9 cellular contexts compared by ENCODE assay signal in genomic region chr2:219508933-219509779, GRCh38. TPM values are rescaled to one million over a fixed set of nuclear protein-coding genes. Genes with fewer than 3 reads are reported as not detected.
DNase-seq lines count a peak whose midpoint lies in the region; ATAC-seq and TF ChIP-seq lines count a peak whose summit lies in the region.
"Had no signal": no experiment of that assay in that cellular context is flagged by ENCODE, and none has a peak within 500 bp of the region (broad histone marks: within the 10 kb centered on the region; RNA-seq: fewer than 3 reads in every experiment).

No MANE protein-coding gene starts in this region.

- H3K9me2 ChIP-seq in hepatocyte (replicated peaks; ENCODE audit: insufficient read depth) = no peaks in the 10 kb centered on the region

- peaks cover 41% of the 10 kb centered on the region for H3K27me3 Mint-ChIP-seq in activated CD4-positive, alpha-beta memory T cell treated with anti-CD3 and anti-CD28 coated beads, Interleukin-2, amount 10 ng/mL, durations not matched to agents 7 days and 5 days

- H3K36me3 ChIP-seq in hepatocyte (replicated peaks; ENCODE audit: insufficient read depth, low read depth) = no peaks in the 10 kb centered on the region

- H3K4me3 Mint-ChIP-seq in activated CD4-positive, alpha-beta memory T cell treated with anti-CD3 and anti-CD28 coated beads, Interleukin-2, amount 10 ng/mL, durations not matched to agents 7 days and 5 days = no peak overlapping the region

- peaks cover 11% of the 10 kb centered on the region for H3K4me1 Mint-ChIP-seq in activated CD4-positive, alpha-beta memory T cell treated with anti-CD3 and anti-CD28 coated beads, Interleukin-2, amount 10 ng/mL, durations not matched to agents 7 days and 5 days

- H4K20me1 ChIP-seq in hepatocyte (ENCODE audit: insufficient read depth, poor library complexity, severe bottlenecking) = no peaks in the 10 kb centered on the region

- H3K36me3 Mint-ChIP-seq in activated CD4-positive, alpha-beta memory T cell treated with anti-CD3 and anti-CD28 coated beads, Interleukin-2, amount 10 ng/mL, durations not matched to agents 7 days and 5 days (ENCODE audit: low read depth) = peaks cover 18% of the 10 kb centered on the region

- H3K9me3 Mint-ChIP-seq in activated CD4-positive, alpha-beta memory T cell treated with anti-CD3 and anti-CD28 coated beads, Interleukin-2, amount 10 ng/mL, durations not matched to agents 7 days and 5 days = no peaks in the 10 kb centered on the region

- H3K27ac ChIP-seq in hepatocyte = no peak overlapping the region

- no peaks in the 10 kb centered on the region for H3K79me2 ChIP-seq in hepatocyte

- intact Hi-C loops in Right ventricle myocardium inferior (cut with DNase I) (loop anchor here (10.0 kb wide), 1 partner anchor 224 kb away; no protein-coding TSS in a partner anchor), cardiac septum (cut with DNase I) (no loop called here)

- peaks cover 23% of the 10 kb centered on the region for H3K27me3 ChIP-seq in hepatocyte

- H3K4me2 ChIP-seq in hepatocyte = peak overlapping the region; percentile 90

- ATAC-seq in Right ventricle myocardium inferior = peak; percentile 7

- POLR2A ChIA-PET in activated CD4-positive, alpha-beta memory T cell treated with anti-CD3 and anti-CD28 coated beads, Interleukin-2, amount 10 ng/mL, durations not matched to agents 7 days and 5 days (lab: Charles Lee) = interaction anchor here (1.0 to 1.5 kb wide), 4 partner anchors 9 to 19 kb away, joined by 3 to 6 read pairs (median 3); partner anchors contain the start of gene GMPPA

- no peak overlapping the region for H3K4me3 ChIP-seq in hepatocyte

- no peak for DNase-seq in Right ventricle myocardium inferior (ENCODE audit: missing footprints)
- DNase-seq in cardiac septum (ENCODE audit: low spot score) = no peak
- DNase-seq in NCI-H446 (lab: John Stamatoyannopoulos, UW) = peak; percentile 56 to 88
- no peak for DNase-seq in hepatocyte (ENCODE audit: low spot score)
- DNase-seq in activated CD4-positive, alpha-beta memory T cell treated with anti-CD3 and anti-CD28 coated beads, Interleukin-2, amount 10 ng/mL, durations not matched to agents 7 days and 5 days = no peak
- DNase-seq in mucosa of gallbladder (ENCODE audit: low spot score) = no peak
- no peak for DNase-seq in SIG-M5 (lab: John Stamatoyannopoulos, UW)
- no peak for DNase-seq in NOMO-1 (lab: John Stamatoyannopoulos, UW; ENCODE audit: unreplicated experiment in 2 of 2)

- H2AFZ ChIP-seq in hepatocyte = no peak overlapping the region

- H3K4me1 ChIP-seq in hepatocyte (ENCODE audit: insufficient read depth) = peaks cover 33% of the 10 kb centered on the region

- WGBS in hepatocyte (ENCODE audit: low lambda C conversion rate, missing lambda C conversion rate) = 4% methylated on average over 4 of the region's 15 CpGs

- H3K27ac Mint-ChIP-seq in activated CD4-positive, alpha-beta memory T cell treated with anti-CD3 and anti-CD28 coated beads, Interleukin-2, amount 10 ng/mL, durations not matched to agents 7 days and 5 days = no peak overlapping the region

- no peaks in the 10 kb centered on the region for H3K9me3 ChIP-seq in hepatocyte (ENCODE audit: low read depth)

- CTCF ChIA-PET in activated CD4-positive, alpha-beta memory T cell treated with anti-CD3 and anti-CD28 coated beads, Interleukin-2, amount 10 ng/mL, durations not matched to agents 7 days and 5 days (lab: Charles Lee) = interaction anchor here (0.7 to 3.9 kb wide), 8 partner anchors 10 to 121 kb away, joined by 3 to 41 read pairs (median 6); partner anchors contain the start of genes DNPEP and GMPPA

- no peak for TF ChIP-seq CTCF in hepatocyte (IDR thresholded peaks at IDR 0.05; ENCODE audit: poor library complexity)

RNA-seq across cellular contexts. Expression of gene ASIC4, which starts 5.1 kb away (rescaled TPM):
- total RNA-seq in Right ventricle myocardium inferior (not detected), cardiac septum (0.32 TPM), hepatocyte (not detected in 2 replicates), mucosa of gallbladder (not detected)
- 0.07 TPM in 1 of 2 replicates, not detected in the other for polyA plus RNA-seq in hepatocyte
- under 1 TPM in 1 of 2 experiments, not detected in 1; 0.13 TPM for total RNA-seq in activated CD4-positive, alpha-beta memory T cell treated with anti-CD3 and anti-CD28 coated beads, Interleukin-2, amount 10 ng/mL, durations not matched to agents 7 days and 5 days
- total RNA-seq: activated CD8-positive, alpha-beta memory T cell treated with anti-CD3 and anti-CD28 coated beads for 36 hours had no signal

RNA-seq across cellular contexts. Expression of gene GMPPA, which starts 10.5 kb away (rescaled TPM):
- 22.9 TPM for total RNA-seq in Right ventricle myocardium inferior
- 22.6 TPM for total RNA-seq in cardiac septum
- 51.3 and 76.5 TPM in 2 replicates for total RNA-seq in hepatocyte
- polyA plus RNA-seq in hepatocyte = 67.8 and 75.6 TPM in 2 replicates
- 10 to 100 TPM; 41.0 to 42.3 TPM for total RNA-seq in activated CD4-positive, alpha-beta memory T cell treated with anti-CD3 and anti-CD28 coated beads, Interleukin-2, amount 10 ng/mL, durations not matched to agents 7 days and 5 days
- 49.2 TPM for total RNA-seq in mucosa of gallbladder

RNA-seq across cellular contexts. Expression of gene CHPF, which starts 34.5 kb away (rescaled TPM):
- total RNA-seq in Right ventricle myocardium inferior (92.2 TPM), cardiac septum (120 TPM), hepatocyte (180 and 193 TPM in 2 replicates), mucosa of gallbladder (103 TPM)
- polyA plus RNA-seq in hepatocyte = 315 and 361 TPM in 2 replicates
- 10 to 100 TPM; 14.5 to 14.9 TPM for total RNA-seq in activated CD4-positive, alpha-beta memory T cell treated with anti-CD3 and anti-CD28 coated beads, Interleukin-2, amount 10 ng/mL, durations not matched to agents 7 days and 5 days

RNA-seq across cellular contexts. Expression of gene TMEM198, which starts 34.7 kb away (rescaled TPM):
- 2.7 TPM for total RNA-seq in Right ventricle myocardium inferior
- total RNA-seq in cardiac septum = 1.8 TPM
- total RNA-seq in hepatocyte = 7.3 and 8.0 TPM in 2 replicates
- polyA plus RNA-seq in hepatocyte = 10.4 and 12.2 TPM in 2 replicates
- 1 to 10 TPM in 1 of 2 experiments, under 1 TPM in 1; 0.95 to 1.0 TPM for total RNA-seq in activated CD4-positive, alpha-beta memory T cell treated with anti-CD3 and anti-CD28 coated beads, Interleukin-2, amount 10 ng/mL, durations not matched to agents 7 days and 5 days
- total RNA-seq in mucosa of gallbladder = 4.4 TPM

Comparison
In these comparisons a context has a peak if more than half of its experiments do, and no peak if none do; other contexts are left out.
1. DNase-seq: peak in NCI-H446 (2 of 2); none in Right ventricle myocardium inferior (single experiment), cardiac septum (single experiment), hepatocyte (single experiment), activated CD4-positive, alpha-beta memory T cell treated with anti-CD3 and anti-CD28 coated beads, Interleukin-2, amount 10 ng/mL, durations not matched to agents 7 days and 5 days (single experiment), mucosa of gallbladder (single experiment), SIG-M5 (single experiment) and NOMO-1 (0 of 2).